In genomic region chr5:3107118-3107517, GRCh38 we compare ENCODE assay signal across 18 cellular contexts.
"Had no signal": no experiment of that assay in that cellular context is flagged by ENCODE, and none has a peak within 500 bp of the region (broad histone marks: within the 10 kb centered on the region; RNA-seq: fewer than 3 reads in every experiment).

No MANE protein-coding gene starts in this region.

- H3K4me3 Mint-ChIP-seq: activated CD4-positive, alpha-beta T cell treated with anti-CD3 and anti-CD28 coated beads for 36 hours; activated T-helper 1 cell treated with anti-CD3 and anti-CD28 coated beads, Interleukin-12 subunit alpha, Interleukin-12 subunit beta, Interleukin-2, Interleukin-4 antibody, amounts not matched to agents 30 ng/mL and 10 ng/mL and 1 ng/mL, durations not matched to agents 14 hours and 24 hours and 36 hours; dendritic cell treated with granulocyte-macrophage colony-stimulating factor and Interleukin-4, amounts not matched to agents 40 ng/mL and 50 ng/mL, for 4 days; stimulated activated memory B cell treated with anti-CD40 and anti-IgM and Interleukin-4, amounts not matched to agents 10 μg/mL and 1 μg/mL and 100 μg/mL, for 72 hours had no signal

- H3K4me3 ChIP-seq: adrenal gland, left ventricle myocardium inferior, spleen, thoracic aorta had no signal

- FAIRE-seq: kidney, TTC549 had no signal

- H3K4me1 Mint-ChIP-seq: activated CD4-positive, alpha-beta T cell treated with anti-CD3 and anti-CD28 coated beads for 36 hours; stimulated activated memory B cell treated with anti-CD40 and anti-IgM and Interleukin-4, amounts not matched to agents 10 μg/mL and 1 μg/mL and 100 μg/mL, for 72 hours had no signal

- DNase-seq: activated CD4-positive, alpha-beta T cell treated with anti-CD3 and anti-CD28 coated beads for 36 hours; activated CD4-positive, alpha-beta T cell treated with anti-CD3 and anti-CD28 coated beads, Interleukin-2, amount 50 U/mL, for 48 hours; activated gamma-delta T cell treated with Interleukin-2 at 50 U/mL for 16 hours; activated T-cell treated with anti-CD3 and anti-CD28 coated beads for 4 hours; adrenal gland; effector memory CD4-positive, alpha-beta T cell; kidney; left ventricle myocardium inferior; mammary epithelial cell; spleen; stimulated activated CD4-positive, alpha-beta T cell treated with anti-CD3 and anti-CD28 coated beads, Interleukin-4, amount 100 ng/mL, for 4 hours; SW 1271 had no signal

- H3K27me3 ChIP-seq: adrenal gland had no signal

- H3K9me3 ChIP-seq: adrenal gland, left ventricle myocardium inferior, spleen, thoracic aorta had no signal

- H3K27ac Mint-ChIP-seq: activated CD4-positive, alpha-beta T cell treated with anti-CD3 and anti-CD28 coated beads for 36 hours; activated naive CD4-positive, alpha-beta T cell treated with anti-CD3 and anti-CD28 coated beads, Interleukin-2, amount 50 U/mL, for 72 hours; activated T-helper 1 cell treated with anti-CD3 and anti-CD28 coated beads, Interleukin-12 subunit alpha, Interleukin-12 subunit beta, Interleukin-2, Interleukin-4 antibody, amounts not matched to agents 30 ng/mL and 10 ng/mL and 1 ng/mL, durations not matched to agents 14 hours and 24 hours and 36 hours; dendritic cell treated with granulocyte-macrophage colony-stimulating factor and Interleukin-4, amounts not matched to agents 40 ng/mL and 50 ng/mL, for 4 days; stimulated activated memory B cell treated with anti-CD40 and anti-IgM and Interleukin-4, amounts not matched to agents 10 μg/mL and 1 μg/mL and 100 μg/mL, for 72 hours had no signal

- H3K9me3 Mint-ChIP-seq: activated T-helper 1 cell treated with anti-CD3 and anti-CD28 coated beads, Interleukin-12 subunit alpha, Interleukin-12 subunit beta, Interleukin-2, Interleukin-4 antibody, amounts not matched to agents 30 ng/mL and 10 ng/mL and 1 ng/mL, durations not matched to agents 14 hours and 24 hours and 36 hours; dendritic cell treated with granulocyte-macrophage colony-stimulating factor and Interleukin-4, amounts not matched to agents 40 ng/mL and 50 ng/mL, for 4 days had no signal

- ATAC-seq: activated CD4-positive, alpha-beta T cell treated with anti-CD3 and anti-CD28 coated beads for 36 hours; activated naive CD4-positive, alpha-beta T cell treated with anti-CD3 and anti-CD28 coated beads, Interleukin-2, amount 50 U/mL, for 72 hours; stimulated activated memory B cell treated with anti-CD40 and anti-IgM and Interleukin-4, amounts not matched to agents 10 μg/mL and 1 μg/mL and 100 μg/mL, for 72 hours had no signal

- H3K36me3 ChIP-seq: adrenal gland, left ventricle myocardium inferior, spleen, thoracic aorta had no signal

- H3K36me3 Mint-ChIP-seq: stimulated activated memory B cell treated with anti-CD40 and anti-IgM and Interleukin-4, amounts not matched to agents 10 μg/mL and 1 μg/mL and 100 μg/mL, for 72 hours had no signal

- H3K27ac ChIP-seq: adrenal gland, left ventricle myocardium inferior, spleen, thoracic aorta had no signal

- H3K4me1 ChIP-seq: adrenal gland, left ventricle myocardium inferior, spleen had no signal
